9 cellular contexts compared by ENCODE assay signal in genomic region chrX:54808605-54809483, GRCh38. TPM values are rescaled to one million over a fixed set of nuclear protein-coding genes. Genes with fewer than 3 reads are reported as not detected.
DNase-seq lines count a peak whose midpoint lies in the region; ATAC-seq and TF ChIP-seq lines count a peak whose summit lies in the region.
"Had no signal": no experiment of that assay in that cellular context is flagged by ENCODE, and none has a peak within 500 bp of the region (broad histone marks: within the 10 kb centered on the region; RNA-seq: fewer than 3 reads in every experiment).

No MANE protein-coding gene starts in this region.

- H3K36me3 Mint-ChIP-seq in dendritic cell treated with granulocyte-macrophage colony-stimulating factor and Interleukin-4, amounts not matched to agents 40 ng/mL and 50 ng/mL, for 4 days (ENCODE audit: low read depth), result peaks cover 64% of the 10 kb centered on the region

- peak; percentile 85 for ATAC-seq in GM19372 (IDR thresholded peaks at IDR 0.05; ENCODE audit: low read depth, unreplicated experiment)
- peak; percentile 85 for ATAC-seq in HG03521 (IDR thresholded peaks at IDR 0.05; ENCODE audit: unreplicated experiment)
- ATAC-seq in left lobe of liver, result peak; percentile 89

- H3K4me3 ChIP-seq in BJ (ENCODE audit: low read depth, low read length), result peak overlapping the region; percentile 61

- peaks cover 38% of the 10 kb centered on the region for H3K4me1 Mint-ChIP-seq in dendritic cell treated with granulocyte-macrophage colony-stimulating factor and Interleukin-4, amounts not matched to agents 40 ng/mL and 50 ng/mL, for 4 days (ENCODE audit: low read depth)

- H3K4me3 Mint-ChIP-seq in dendritic cell treated with granulocyte-macrophage colony-stimulating factor and Interleukin-4, amounts not matched to agents 40 ng/mL and 50 ng/mL, for 4 days, result peak overlapping the region; percentile 83

- TF ChIP-seq CTCF in BJ (IDR thresholded peaks at IDR 0.05; ENCODE audit: insufficient read depth, low read depth, low read length), result no peak

- H3K27me3 ChIP-seq in BJ (ENCODE audit: control insufficient read depth, insufficient read depth, low read length), result no peaks in the 10 kb centered on the region

- H3K27me3 Mint-ChIP-seq in dendritic cell treated with granulocyte-macrophage colony-stimulating factor and Interleukin-4, amounts not matched to agents 40 ng/mL and 50 ng/mL, for 4 days, result peaks cover 12% of the 10 kb centered on the region

- H3K9me3 Mint-ChIP-seq in dendritic cell treated with granulocyte-macrophage colony-stimulating factor and Interleukin-4, amounts not matched to agents 40 ng/mL and 50 ng/mL, for 4 days, result no peaks in the 10 kb centered on the region

- intact Hi-C loops in dendritic cell treated with granulocyte-macrophage colony-stimulating factor and Interleukin-4, amounts not matched to agents 40 ng/mL and 50 ng/mL, for 4 days (cut with micrococcal nuclease), result loop anchor here (1.0 to 10.0 kb wide), 5 partner anchors 170 to 764 kb away; partner anchors contain the start of genes GNL3L, PHF8 and TSR2

- H3K36me3 ChIP-seq in BJ (ENCODE audit: control insufficient read depth, insufficient read depth, low read length), result peaks cover 15% of the 10 kb centered on the region

- H3K27ac Mint-ChIP-seq in dendritic cell treated with granulocyte-macrophage colony-stimulating factor and Interleukin-4, amounts not matched to agents 40 ng/mL and 50 ng/mL, for 4 days, result peak overlapping the region; percentile 87

- DNase-seq in BJ (ENCODE audit: low read depth), result peak; percentile 81
- peak; percentile 94 for DNase-seq in NCI-H69 (lab: John Stamatoyannopoulos, UW)
- peak; percentile 61 to 81 for DNase-seq in activated CD4-positive, alpha-beta T cell treated with anti-CD3 and anti-CD28 coated beads, Interleukin-2, amount 50 U/mL, for 24 hours (ENCODE audit: low read depth in 1 of 2, low spot score in 1 of 2)
- peak; percentile 92 for DNase-seq in left lobe of liver (ENCODE audit: low spot score)
- peak; percentile 86 for DNase-seq in stimulated activated CD4-positive, alpha-beta T cell treated with anti-CD3 and anti-CD28 coated beads, Interleukin-2, amount 100 ng/mL, for 24 hours

- POLR2A ChIA-PET in BJ (lab: Charles Lee), result interaction anchor here (0.6 to 1.0 kb wide), 4 partner anchors 9 to 345 kb away, joined by 4 to 14 read pairs (median 9); no protein-coding TSS in a partner anchor

- CTCF ChIA-PET in BJ (lab: Yijun Ruan, JAX), result no interaction called here

RNA-seq across cellular contexts. Expression of gene MAGED2, which starts 1.3 kb away (rescaled TPM):
- 280 and 298 TPM in 2 replicates for polyA plus RNA-seq in BJ (2011; rRNA removed)
- polyA minus RNA-seq in BJ (2011; rRNA and poly(A)+ RNA removed), result 82.6 and 118 TPM in 2 replicates
- 27.2 TPM for total RNA-seq in left lobe of liver

RNA-seq across cellular contexts. Expression of gene ITIH6, which starts 10.8 kb away (rescaled TPM):
- not detected in 2 replicates for polyA plus RNA-seq in BJ (2011; rRNA removed)
- not detected in 2 replicates for polyA minus RNA-seq in BJ (2011; rRNA and poly(A)+ RNA removed)
- not detected for total RNA-seq in left lobe of liver
- polyA plus RNA-seq: adipose tissue had no signal

Comparison
In these comparisons a context has a peak if more than half of its experiments do, and no peak if none do; other contexts are left out.
1. Peak in every context shown above with its lines: DNase-seq, ATAC-seq and H3K4me3 ChIP-seq.